23 cellular contexts compared by ENCODE assay signal in the genomic region with DNA sequence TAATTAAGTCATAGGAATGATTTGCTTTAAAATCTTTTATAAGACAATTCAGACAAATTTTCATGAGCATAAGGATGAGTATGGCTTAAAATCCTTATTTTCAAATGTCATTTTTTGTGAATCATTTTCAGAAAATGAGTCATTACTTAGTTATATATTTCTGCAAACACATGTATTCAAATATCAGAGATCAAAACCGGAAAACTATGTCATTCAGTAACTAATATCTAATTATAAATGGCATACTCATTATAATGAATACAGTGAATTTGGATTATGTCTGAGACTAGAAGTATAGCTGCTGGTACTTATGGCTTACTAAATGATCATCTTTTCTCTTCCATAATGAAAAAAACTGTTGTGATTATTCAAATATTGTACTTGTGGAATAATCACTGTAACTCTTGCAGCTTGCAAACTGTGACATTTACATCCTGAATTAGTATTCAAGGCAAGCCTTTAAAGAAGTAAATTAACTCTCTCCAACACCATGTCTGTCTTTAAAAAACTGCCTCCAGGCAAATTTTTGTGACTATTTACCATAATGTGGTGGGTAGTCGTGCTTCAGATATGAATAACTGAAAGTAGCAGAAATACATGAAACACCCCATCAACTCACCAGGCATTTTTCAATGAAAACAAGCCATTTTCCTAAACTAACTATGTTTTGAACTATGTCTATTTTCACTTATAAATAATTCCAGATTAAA.
DNase-seq lines count a peak whose midpoint lies in the region; ATAC-seq and TF ChIP-seq lines count a peak whose summit lies in the region.
"Had no signal": no experiment of that assay in that cellular context is flagged by ENCODE, and none has a peak within 500 bp of the region (broad histone marks: within the 10 kb centered on the region; RNA-seq: fewer than 3 reads in every experiment).

No MANE protein-coding gene starts in this region.

- no peak for TF ChIP-seq CTCF in osteoblast (IDR thresholded peaks at IDR 0.05; ENCODE audit: extremely low read depth, low read depth, low read length)

- H3K9me3 ChIP-seq in osteoblast (ENCODE audit: low read depth, low read length) = no peaks in the 10 kb centered on the region

- no peak overlapping the region for H3K27ac Mint-ChIP-seq in activated CD4-positive, alpha-beta memory T cell treated with anti-CD3 and anti-CD28 coated beads for 36 hours
- H3K27ac Mint-ChIP-seq: activated naive CD8-positive, alpha-beta T cell treated with anti-CD3 and anti-CD28 coated beads, Interleukin-2, amount 50 U/mL, for 24 hours; mesothelial cell of epicardium; neural progenitor cell had no signal

- ATAC-seq in GM19025 (IDR thresholded peaks at IDR 0.05; ENCODE audit: low read depth, unreplicated experiment) (peak; percentile 68), GM21786 (IDR thresholded peaks at IDR 0.05; ENCODE audit: unreplicated experiment) (peak; percentile 63), HG03139 (IDR thresholded peaks at IDR 0.05; ENCODE audit: unreplicated experiment) (peak; percentile 52)
- ATAC-seq: activated naive CD8-positive, alpha-beta T cell treated with anti-CD3 and anti-CD28 coated beads, Interleukin-2, amount 50 U/mL, for 24 hours; activated T-cell treated with anti-CD3 and anti-CD28 coated beads, Interleukin-2, amount 50 U/mL, for 4 hours; PC-3; SK-N-SH treated with all-trans-retinoic acid at 6 μM for 48 hours had no signal

- no peaks in the 10 kb centered on the region for H3K36me3 ChIP-seq in osteoblast (ENCODE audit: insufficient read depth, low read length)
- H3K36me3 ChIP-seq: BLaER1 treated with 17β-estradiol and CSF1 and Interleukin-3, amounts not matched to agents 10 nM and 100 nM; cardiac muscle cell; neural progenitor cell had no signal

- no peaks in the 10 kb centered on the region for H4K20me1 ChIP-seq in osteoblast (ENCODE audit: insufficient read depth, low read length)
- H4K20me1 ChIP-seq: BLaER1 treated with 17β-estradiol and CSF1 and Interleukin-3, amounts not matched to agents 10 nM and 100 nM had no signal

- peaks cover 16% of the 10 kb centered on the region for H3K9me3 Mint-ChIP-seq in activated CD4-positive, alpha-beta memory T cell treated with anti-CD3 and anti-CD28 coated beads for 36 hours

- H3K27me3 Mint-ChIP-seq in activated CD4-positive, alpha-beta memory T cell treated with anti-CD3 and anti-CD28 coated beads for 36 hours = no peaks in the 10 kb centered on the region
- H3K27me3 Mint-ChIP-seq: activated naive CD8-positive, alpha-beta T cell treated with anti-CD3 and anti-CD28 coated beads, Interleukin-2, amount 50 U/mL, for 24 hours had no signal

- no peak overlapping the region for H3K27ac ChIP-seq in osteoblast (ENCODE audit: low read depth, low read length)
- H3K27ac ChIP-seq: BLaER1 treated with 17β-estradiol and CSF1 and Interleukin-3, amounts not matched to agents 10 nM and 100 nM; cardiac muscle cell; neural progenitor cell had no signal

- H3K4me1 ChIP-seq in osteoblast (ENCODE audit: insufficient read depth, low read length) = no peaks in the 10 kb centered on the region
- H3K4me1 ChIP-seq: BLaER1 treated with 17β-estradiol and CSF1 and Interleukin-3, amounts not matched to agents 10 nM and 100 nM; neural progenitor cell had no signal

- peak; percentile 30 for DNase-seq in osteoblast (ENCODE audit: insufficient read length, low spot score, missing footprints)
- no peak for DNase-seq in dedifferentiated amniotic fluid mesenchymal stem cell (ENCODE audit: extremely low spot score)
- DNase-seq in activated CD4-positive, alpha-beta memory T cell treated with anti-CD3 and anti-CD28 coated beads for 36 hours = no peak
- no peak for DNase-seq in DMS153 (lab: John Stamatoyannopoulos, UW)
- DNase-seq: activated CD4-positive, alpha-beta T cell treated with anti-CD3 and anti-CD28 coated beads, Interleukin-2, amount 50 U/mL, for 1 hour; activated naive CD8-positive, alpha-beta T cell treated with anti-CD3 and anti-CD28 coated beads, Interleukin-2, amount 50 U/mL, for 24 hours; activated T-cell treated with anti-CD3 and anti-CD28 coated beads, Interleukin-2, amount 50 U/mL, for 4 hours; effector CD8-positive, alpha-beta T cell; GOT3; hippocampal formation; kidney glomerular epithelial cell; NCI-H1694 treated with DMSO at 0.1 percent for 48 hours; NCI-H510A treated with DMSO at 0.1 percent for 48 hours; PC-3; retina had no signal

- CTCF ChIA-PET in activated CD4-positive, alpha-beta memory T cell treated with anti-CD3 and anti-CD28 coated beads for 36 hours (lab: Charles Lee) = interaction anchor here (1.0 kb wide), 1 partner anchor 29 kb away, joined by 3 read pairs; no protein-coding TSS in a partner anchor

- no peak overlapping the region for H2AFZ ChIP-seq in osteoblast (ENCODE audit: low read length)

- H3K79me2 ChIP-seq in osteoblast (ENCODE audit: insufficient read depth, low read length) = no peaks in the 10 kb centered on the region

- no peaks in the 10 kb centered on the region for H3K36me3 Mint-ChIP-seq in activated CD4-positive, alpha-beta memory T cell treated with anti-CD3 and anti-CD28 coated beads for 36 hours
- H3K36me3 Mint-ChIP-seq: mesothelial cell of epicardium had no signal

- no peak overlapping the region for H3K4me3 ChIP-seq in osteoblast (ENCODE audit: insufficient read depth, low read length)
- H3K4me3 ChIP-seq: BLaER1 treated with 17β-estradiol and CSF1 and Interleukin-3, amounts not matched to agents 10 nM and 100 nM; cardiac muscle cell; neural progenitor cell had no signal

- no peak overlapping the region for H3K4me2 ChIP-seq in osteoblast (ENCODE audit: insufficient read depth, low read length)
- H3K4me2 ChIP-seq: BLaER1 treated with 17β-estradiol and CSF1 and Interleukin-3, amounts not matched to agents 10 nM and 100 nM; neural progenitor cell had no signal

- no peaks in the 10 kb centered on the region for H3K27me3 ChIP-seq in osteoblast (ENCODE audit: insufficient read depth, low read length)
- H3K27me3 ChIP-seq: BLaER1 treated with 17β-estradiol and CSF1 and Interleukin-3, amounts not matched to agents 10 nM and 100 nM; cardiac muscle cell; neural progenitor cell had no signal

- POLR2A ChIA-PET in activated CD4-positive, alpha-beta memory T cell treated with anti-CD3 and anti-CD28 coated beads for 36 hours (lab: Charles Lee) = no interaction called here

- H3K4me1 Mint-ChIP-seq in activated CD4-positive, alpha-beta memory T cell treated with anti-CD3 and anti-CD28 coated beads for 36 hours (ENCODE audit: low read depth) = no peaks in the 10 kb centered on the region
- H3K4me1 Mint-ChIP-seq: mesothelial cell of epicardium had no signal

- intact Hi-C loops in activated CD4-positive, alpha-beta memory T cell treated with anti-CD3 and anti-CD28 coated beads for 36 hours (cut with micrococcal nuclease) = no loop called here

- H3K4me3 Mint-ChIP-seq in activated CD4-positive, alpha-beta memory T cell treated with anti-CD3 and anti-CD28 coated beads for 36 hours = no peak overlapping the region
- H3K4me3 Mint-ChIP-seq: activated naive CD8-positive, alpha-beta T cell treated with anti-CD3 and anti-CD28 coated beads, Interleukin-2, amount 50 U/mL, for 24 hours; activated T-cell treated with anti-CD3 and anti-CD28 coated beads, Interleukin-2, amount 50 U/mL, for 4 hours; mesothelial cell of epicardium; neural progenitor cell had no signal
